11 cellular contexts compared by ENCODE assay signal in the genomic region with DNA sequence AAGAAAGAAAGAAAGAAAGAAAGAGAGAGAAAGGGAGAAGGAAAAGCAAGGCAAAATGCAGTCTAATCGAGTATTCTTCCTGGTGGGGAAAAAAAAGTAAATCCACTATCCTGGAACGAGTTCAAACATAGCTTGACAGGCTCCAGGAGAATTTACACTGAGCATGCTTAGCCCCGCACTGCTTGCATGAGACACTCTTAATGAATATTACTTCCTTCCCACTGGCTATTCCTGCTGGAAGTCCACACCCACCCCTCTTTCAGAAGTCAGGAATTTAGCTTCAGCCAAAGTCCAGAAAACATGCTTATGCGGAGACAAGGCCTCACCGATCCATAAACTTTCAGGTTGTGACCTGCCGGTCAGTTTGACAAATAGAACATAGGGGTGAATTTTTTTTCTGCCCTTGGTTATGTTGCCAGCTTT.
DNase-seq lines count a peak whose midpoint lies in the region; ATAC-seq and TF ChIP-seq lines count a peak whose summit lies in the region.
"Had no signal": no experiment of that assay in that cellular context is flagged by ENCODE, and none has a peak within 500 bp of the region (broad histone marks: within the 10 kb centered on the region; RNA-seq: fewer than 3 reads in every experiment).

No MANE protein-coding gene starts in this region.

- H3K4me2 ChIP-seq in GM23248 (ENCODE audit: unreplicated experiment) = peak overlapping the region; percentile 85

- peaks cover 5% of the 10 kb centered on the region for H3K4me1 Mint-ChIP-seq in CD14-positive monocyte

- WGBS in GM23248 (ENCODE audit: low coverage in 1 of 2, low lambda C conversion rate in 2 of 2, missing lambda C conversion rate in 2 of 2), 2 experiments = 3 to 15% methylated on average over 6 of the region's 6 CpGs

- in situ Hi-C loops in GM23248 (cut with MboI) = no loop called here

- peaks cover 28% of the 10 kb centered on the region for H3K4me1 ChIP-seq in GM23248 (ENCODE audit: insufficient read depth)

- H3K27ac Mint-ChIP-seq in CD14-positive monocyte = no peak overlapping the region

- intact Hi-C loops in CD14-positive monocyte (cut with micrococcal nuclease) = no loop called here

- ATAC-seq in GM19395 (IDR thresholded peaks at IDR 0.05; ENCODE audit: unreplicated experiment) (no peak), GM21367 (IDR thresholded peaks at IDR 0.05; ENCODE audit: unreplicated experiment) (no peak)

- peaks cover 19% of the 10 kb centered on the region; the same call in 1 of the 2 replicates for H3F3A ChIP-seq in GM23248 (ENCODE audit: insufficient read depth)

- DNase-seq in GM23248 (peak; percentile 84), choroid plexus epithelial cell (ENCODE audit: low read depth) (peak; percentile 52), iris pigment epithelial cell (ENCODE audit: low read depth) (peak; percentile 15), smooth muscle cell of the brain vasculature (ENCODE audit: low read depth, low spot score) (peak; percentile 9), CD14-positive monocyte (ENCODE audit: low spot score) (no peak), iPS-NIHi7 (ENCODE audit: extremely low spot score) (no peak)
- DNase-seq: activated CD4-positive, alpha-beta T cell treated with anti-CD3 and anti-CD28 coated beads, Interleukin-2, amount 50 U/mL, for 4 hours; NCI-H2171 treated with DMSO at 0.1 percent for 48 hours had no signal

- peak overlapping the region; percentile 17 for H3K27ac ChIP-seq in GM23248
- H3K27ac ChIP-seq: SK-N-MC had no signal

- no peaks in the 10 kb centered on the region for H4K20me1 ChIP-seq in GM23248 (ENCODE audit: insufficient read depth)

- H3K9me2 ChIP-seq in GM23248 (ENCODE audit: insufficient read depth) = no peaks in the 10 kb centered on the region

- TF ChIP-seq CTCF in choroid plexus epithelial cell (conservative IDR thresholded peaks at IDR 0.05; ENCODE audit: low read depth, low read length) (no peak), CD14-positive monocyte (IDR thresholded peaks at IDR 0.05) (no peak)

- H3K9me3 Mint-ChIP-seq in CD14-positive monocyte = no peaks in the 10 kb centered on the region

- peaks cover 2 to 5% (median 2%) of the 10 kb centered on the region in 3 donors for H3K27me3 Mint-ChIP-seq in CD14-positive monocyte (ENCODE audit: low read depth in 3 of 3)

- peaks cover 37% of the 10 kb centered on the region for H3K79me2 ChIP-seq in GM23248 (ENCODE audit: insufficient read depth)

- peak overlapping the region; percentile 64 for H2AFZ ChIP-seq in GM23248

- H3K36me3 ChIP-seq in GM23248 (ENCODE audit: low read depth) = no peaks in the 10 kb centered on the region

- H3K36me3 Mint-ChIP-seq in CD14-positive monocyte = no peaks in the 10 kb centered on the region

- peak overlapping the region; percentile 69 for H3K9ac ChIP-seq in GM23248

- no peaks in the 10 kb centered on the region for H3K9me3 ChIP-seq in GM23248 (ENCODE audit: low read depth)

- H3K4me3 ChIP-seq in GM23248 = peak overlapping the region; percentile 78
- no peak overlapping the region for H3K4me3 ChIP-seq in choroid plexus epithelial cell (ENCODE audit: low read depth, low read length)
- H3K4me3 ChIP-seq: SK-N-MC had no signal

- no peaks in the 10 kb centered on the region for H3K27me3 ChIP-seq in GM23248 (replicated peaks; ENCODE audit: insufficient read depth)

- no peak overlapping the region for H3K4me3 Mint-ChIP-seq in CD14-positive monocyte

Comparison
In these comparisons a context has a peak if more than half of its experiments do, and no peak if none do; other contexts are left out.
1. DNase-seq: peak in GM23248 (single experiment), choroid plexus epithelial cell (single experiment), iris pigment epithelial cell (single experiment) and smooth muscle cell of the brain vasculature (single experiment); none in CD14-positive monocyte (single experiment) and iPS-NIHi7 (single experiment).